37 cellular contexts compared by ENCODE assay signal in genomic region chr13:81197483-81197882, GRCh38.
"Had no signal": no experiment of that assay in that cellular context is flagged by ENCODE, and none has a peak within 500 bp of the region (broad histone marks: within the 10 kb centered on the region; RNA-seq: fewer than 3 reads in every experiment).

No MANE protein-coding gene starts in this region.

- H3K27ac Mint-ChIP-seq: activated CD4-positive, alpha-beta memory T cell treated with anti-CD3 and anti-CD28 coated beads, Interleukin-2, amount 10 ng/mL, durations not matched to agents 7 days and 5 days; activated CD4-positive, alpha-beta T cell treated with anti-CD3 and anti-CD28 coated beads for 36 hours; activated CD4-positive, alpha-beta T cell treated with anti-CD3 and anti-CD28 coated beads, Interleukin-2, amount 10 ng/mL, durations not matched to agents 7 days and 5 days; activated CD8-positive, alpha-beta memory T cell treated with anti-CD3 and anti-CD28 coated beads, Interleukin-2, amount 10 ng/mL, durations not matched to agents 7 days and 5 days; activated CD8-positive, alpha-beta T cell treated with anti-CD3 and anti-CD28 coated beads, Interleukin-2, amount 10 ng/mL, durations not matched to agents 7 days and 5 days; activated naive CD4-positive, alpha-beta T cell treated with anti-CD3 and anti-CD28 coated beads, Interleukin-2, amount 10 ng/mL, durations not matched to agents 7 days and 5 days; activated naive CD4-positive, alpha-beta T cell treated with anti-CD3 and anti-CD28 coated beads, Interleukin-2, amount 50 U/mL, for 24 hours; activated naive CD8-positive, alpha-beta T cell; activated naive CD8-positive, alpha-beta T cell treated with anti-CD3 and anti-CD28 coated beads, Interleukin-2, amount 10 ng/mL, durations not matched to agents 7 days and 5 days; activated naive CD8-positive, alpha-beta T cell treated with anti-CD3 and anti-CD28 coated beads, Interleukin-2, amount 50 U/mL, for 24 hours; activated T-cell treated with anti-CD3 and anti-CD28 coated beads, Interleukin-2, amount 50 U/mL, for 24 hours; activated T-helper 2 cell treated with anti-CD3 and anti-CD28 coated beads, Interferon-gamma antibody, Interleukin-2, Interleukin-4, amounts not matched to agents 10 μg/mL and 5 μg/mL and 100 μg/mL, durations not matched to agents 14 hours and 24 hours and 36 hours; brain; T-cell; T-helper 2 cell treated with Interferon-gamma antibody and Interleukin-4, amounts not matched to agents 5 μg/mL and 100 μg/mL, for 36 hours; WTC11 had no signal

- ATAC-seq: activated CD4-positive, alpha-beta T cell treated with anti-CD3 and anti-CD28 coated beads for 36 hours; activated CD4-positive, CD25-positive, alpha-beta regulatory T cell treated with anti-CD3 and anti-CD28 coated beads, Interleukin-2, amount 50 U/mL, for 24 hours; activated CD8-positive, alpha-beta memory T cell treated with anti-CD3 and anti-CD28 coated beads, Interleukin-2, amount 10 ng/mL, durations not matched to agents 7 days and 5 days; activated CD8-positive, alpha-beta T cell treated with anti-CD3 and anti-CD28 coated beads, Interleukin-2, amount 10 ng/mL, durations not matched to agents 7 days and 5 days; activated naive CD8-positive, alpha-beta T cell treated with anti-CD3 and anti-CD28 coated beads, Interleukin-2, amount 50 U/mL, for 24 hours; T-cell; WTC11 had no signal

- H3K4me1 ChIP-seq: ascending aorta had no signal

- H3K4me3 Mint-ChIP-seq: activated CD4-positive, alpha-beta memory T cell treated with anti-CD3 and anti-CD28 coated beads, Interleukin-2, amount 10 ng/mL, durations not matched to agents 7 days and 5 days; activated CD4-positive, alpha-beta T cell treated with anti-CD3 and anti-CD28 coated beads for 36 hours; activated CD4-positive, alpha-beta T cell treated with anti-CD3 and anti-CD28 coated beads, Interleukin-2, amount 10 ng/mL, durations not matched to agents 7 days and 5 days; activated CD8-positive, alpha-beta memory T cell treated with anti-CD3 and anti-CD28 coated beads, Interleukin-2, amount 10 ng/mL, durations not matched to agents 7 days and 5 days; activated CD8-positive, alpha-beta T cell treated with anti-CD3 and anti-CD28 coated beads, Interleukin-2, amount 10 ng/mL, durations not matched to agents 7 days and 5 days; activated naive CD4-positive, alpha-beta T cell treated with anti-CD3 and anti-CD28 coated beads, Interleukin-2, amount 10 ng/mL, durations not matched to agents 7 days and 5 days; activated naive CD4-positive, alpha-beta T cell treated with anti-CD3 and anti-CD28 coated beads, Interleukin-2, amount 50 U/mL, for 24 hours; activated naive CD8-positive, alpha-beta T cell; activated naive CD8-positive, alpha-beta T cell treated with anti-CD3 and anti-CD28 coated beads, Interleukin-2, amount 10 ng/mL, durations not matched to agents 7 days and 5 days; activated naive CD8-positive, alpha-beta T cell treated with anti-CD3 and anti-CD28 coated beads, Interleukin-2, amount 50 U/mL, for 24 hours; activated T-cell treated with anti-CD3 and anti-CD28 coated beads, Interleukin-2, amount 50 U/mL, for 24 hours; brain; central memory CD8-positive, alpha-beta T cell; T-cell; T-helper 2 cell treated with Interferon-gamma antibody and Interleukin-4, amounts not matched to agents 5 μg/mL and 100 μg/mL, for 36 hours; WTC11 had no signal

- H3K27me3 Mint-ChIP-seq: activated CD4-positive, alpha-beta memory T cell treated with anti-CD3 and anti-CD28 coated beads, Interleukin-2, amount 10 ng/mL, durations not matched to agents 7 days and 5 days; activated CD4-positive, alpha-beta T cell treated with anti-CD3 and anti-CD28 coated beads for 36 hours; activated CD4-positive, alpha-beta T cell treated with anti-CD3 and anti-CD28 coated beads, Interleukin-2, amount 10 ng/mL, durations not matched to agents 7 days and 5 days; activated CD8-positive, alpha-beta memory T cell treated with anti-CD3 and anti-CD28 coated beads, Interleukin-2, amount 10 ng/mL, durations not matched to agents 7 days and 5 days; activated naive CD4-positive, alpha-beta T cell treated with anti-CD3 and anti-CD28 coated beads, Interleukin-2, amount 10 ng/mL, durations not matched to agents 7 days and 5 days; activated naive CD4-positive, alpha-beta T cell treated with anti-CD3 and anti-CD28 coated beads, Interleukin-2, amount 50 U/mL, for 24 hours; activated naive CD8-positive, alpha-beta T cell; activated naive CD8-positive, alpha-beta T cell treated with anti-CD3 and anti-CD28 coated beads, Interleukin-2, amount 10 ng/mL, durations not matched to agents 7 days and 5 days; activated naive CD8-positive, alpha-beta T cell treated with anti-CD3 and anti-CD28 coated beads, Interleukin-2, amount 50 U/mL, for 24 hours; activated T-cell treated with anti-CD3 and anti-CD28 coated beads, Interleukin-2, amount 50 U/mL, for 24 hours; brain; central memory CD8-positive, alpha-beta T cell; T-cell had no signal

- H3K4me1 Mint-ChIP-seq: activated CD4-positive, alpha-beta memory T cell treated with anti-CD3 and anti-CD28 coated beads, Interleukin-2, amount 10 ng/mL, durations not matched to agents 7 days and 5 days; activated CD4-positive, alpha-beta T cell treated with anti-CD3 and anti-CD28 coated beads for 36 hours; activated CD4-positive, alpha-beta T cell treated with anti-CD3 and anti-CD28 coated beads, Interleukin-2, amount 10 ng/mL, durations not matched to agents 7 days and 5 days; activated CD8-positive, alpha-beta memory T cell treated with anti-CD3 and anti-CD28 coated beads, Interleukin-2, amount 10 ng/mL, durations not matched to agents 7 days and 5 days; activated naive CD4-positive, alpha-beta T cell treated with anti-CD3 and anti-CD28 coated beads, Interleukin-2, amount 10 ng/mL, durations not matched to agents 7 days and 5 days; activated naive CD4-positive, alpha-beta T cell treated with anti-CD3 and anti-CD28 coated beads, Interleukin-2, amount 50 U/mL, for 24 hours; activated naive CD8-positive, alpha-beta T cell treated with anti-CD3 and anti-CD28 coated beads, Interleukin-2, amount 10 ng/mL, durations not matched to agents 7 days and 5 days; activated naive CD8-positive, alpha-beta T cell treated with anti-CD3 and anti-CD28 coated beads, Interleukin-2, amount 50 U/mL, for 24 hours; brain; central memory CD8-positive, alpha-beta T cell; T-cell; WTC11 had no signal

- H3K36me3 Mint-ChIP-seq: activated CD8-positive, alpha-beta memory T cell treated with anti-CD3 and anti-CD28 coated beads, Interleukin-2, amount 10 ng/mL, durations not matched to agents 7 days and 5 days; activated naive CD4-positive, alpha-beta T cell treated with anti-CD3 and anti-CD28 coated beads, Interleukin-2, amount 10 ng/mL, durations not matched to agents 7 days and 5 days; activated naive CD4-positive, alpha-beta T cell treated with anti-CD3 and anti-CD28 coated beads, Interleukin-2, amount 50 U/mL, for 24 hours; activated naive CD8-positive, alpha-beta T cell; activated naive CD8-positive, alpha-beta T cell treated with anti-CD3 and anti-CD28 coated beads, Interleukin-2, amount 10 ng/mL, durations not matched to agents 7 days and 5 days; brain; T-cell had no signal

- DNase-seq: activated CD4-positive, alpha-beta memory T cell treated with anti-CD3 and anti-CD28 coated beads, Interleukin-2, amount 10 ng/mL, durations not matched to agents 7 days and 5 days; activated CD4-positive, alpha-beta T cell treated with anti-CD3 and anti-CD28 coated beads for 1 hour; activated CD4-positive, alpha-beta T cell treated with anti-CD3 and anti-CD28 coated beads for 36 hours; activated CD4-positive, alpha-beta T cell treated with anti-CD3 and anti-CD28 coated beads for 48 hours; activated CD4-positive, alpha-beta T cell treated with anti-CD3 and anti-CD28 coated beads, Interleukin-2, amount 10 ng/mL, durations not matched to agents 7 days and 5 days; activated CD4-positive, alpha-beta T cell treated with anti-CD3 and anti-CD28 coated beads, Interleukin-2, amount 50 U/mL, for 48 hours; activated CD4-positive, CD25-positive, alpha-beta regulatory T cell; activated CD8-positive, alpha-beta memory T cell treated with anti-CD3 and anti-CD28 coated beads for 24 hours; activated CD8-positive, alpha-beta memory T cell treated with anti-CD3 and anti-CD28 coated beads, Interleukin-2, amount 10 ng/mL, durations not matched to agents 7 days and 5 days; activated CD8-positive, alpha-beta memory T cell treated with anti-CD3 and anti-CD28 coated beads, Interleukin-2, amount 50 U/mL, for 48 hours; activated CD8-positive, alpha-beta T cell treated with anti-CD3 and anti-CD28 coated beads, Interleukin-2, amount 10 ng/mL, durations not matched to agents 7 days and 5 days; activated effector memory CD4-positive, alpha-beta T cell treated with Interleukin-2 at 50 U/mL for 16 hours; activated gamma-delta T cell; activated naive CD4-positive, alpha-beta T cell treated with anti-CD3 and anti-CD28 coated beads, Interleukin-2, amount 10 ng/mL, durations not matched to agents 7 days and 5 days; activated naive CD4-positive, alpha-beta T cell treated with Interleukin-2 at 50 U/mL for 16 hours; activated naive CD8-positive, alpha-beta T cell treated with anti-CD3 and anti-CD28 coated beads, Interleukin-2, amount 10 ng/mL, durations not matched to agents 7 days and 5 days; activated naive CD8-positive, alpha-beta T cell treated with anti-CD3 and anti-CD28 coated beads, Interleukin-2, amount 50 U/mL, for 24 hours; activated T-cell treated with anti-CD3 and anti-CD28 coated beads, Interleukin-2, amount 50 U/mL, for 24 hours; activated T-cell treated with anti-CD3 and anti-CD28 coated beads, Interleukin-2, amount 50 U/mL, for 48 hours; amygdala; anterior cingulate cortex; caudate nucleus; cerebellar nuclear complex; T-cell; T-helper 2 cell; T-helper 9 cell; WERI-Rb-1 had no signal

- H3K9me3 ChIP-seq: ascending aorta had no signal

- H3K4me3 ChIP-seq: ascending aorta, cardiac muscle cell had no signal

- H3K27ac ChIP-seq: ascending aorta, cardiac muscle cell, WERI-Rb-1 had no signal

- H3K27me3 ChIP-seq: ascending aorta, cardiac muscle cell had no signal

- H3K36me3 ChIP-seq: ascending aorta, cardiac muscle cell, WERI-Rb-1 had no signal
